In the genomic region with DNA sequence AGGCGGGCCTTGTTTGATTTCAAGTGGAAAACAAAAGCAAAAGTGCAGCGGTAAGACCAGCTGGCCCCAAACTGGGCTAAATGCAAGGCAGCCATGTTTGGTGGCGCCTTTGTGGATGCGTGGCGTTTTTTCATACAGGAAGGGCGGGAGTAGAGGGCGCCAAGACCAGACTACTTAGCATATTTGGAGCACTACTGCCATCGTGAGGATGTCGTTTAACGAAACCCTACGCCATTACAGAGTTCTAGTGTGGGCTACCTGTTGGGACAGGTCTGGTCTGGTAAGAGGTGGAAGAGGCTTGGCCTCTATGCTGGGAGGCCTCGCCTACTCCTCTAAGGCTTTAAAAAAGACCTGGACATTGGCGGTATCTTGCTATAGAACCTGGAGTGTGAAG, we compare ENCODE assay signal across 10 cellular contexts.
DNase-seq lines count a peak whose midpoint lies in the region; ATAC-seq and TF ChIP-seq lines count a peak whose summit lies in the region.
"Had no signal": no experiment of that assay in that cellular context is flagged by ENCODE, and none has a peak within 500 bp of the region (broad histone marks: within the 10 kb centered on the region; RNA-seq: fewer than 3 reads in every experiment).

No MANE protein-coding gene starts in this region.

- no peaks in the 10 kb centered on the region for H3K4me1 ChIP-seq in CD8-positive, alpha-beta memory T cell (ENCODE audit: insufficient read depth, low read length)
- peaks cover 51% of the 10 kb centered on the region for H3K4me1 ChIP-seq in OCI-LY3 (ENCODE audit: low read length)
- H3K4me1 ChIP-seq in testis, result no peaks in the 10 kb centered on the region

- TF ChIP-seq CTCF in OCI-LY3 (IDR thresholded peaks at IDR 0.05; ENCODE audit: low read depth, low read length) (peak; percentile 66), fibroblast of mammary gland (conservative IDR thresholded peaks at IDR 0.05; ENCODE audit: control insufficient read depth, insufficient read depth, low read depth, low read length) (peak; percentile 41), testis (IDR thresholded peaks at IDR 0.05) (no peak)

- CTCF ChIA-PET in CD8-positive, alpha-beta memory T cell (lab: Charles Lee), result no interaction called here
- CTCF ChIA-PET in activated CD4-positive, alpha-beta T cell treated with anti-CD3 and anti-CD28 coated beads for 36 hours (lab: Charles Lee), result no interaction called here

- peak overlapping the region in 6 of 8 donors; percentile 91 to 98 (median 94) for H3K27ac Mint-ChIP-seq in CD8-positive, alpha-beta memory T cell
- H3K27ac Mint-ChIP-seq in activated CD4-positive, alpha-beta T cell treated with anti-CD3 and anti-CD28 coated beads for 36 hours, result no peak overlapping the region
- H3K27ac Mint-ChIP-seq: dendritic cell treated with granulocyte-macrophage colony-stimulating factor and Interleukin-4, amounts not matched to agents 40 ng/mL and 50 ng/mL, for 4 days had no signal

- peak overlapping the region; percentile 96 for H3K9ac ChIP-seq in OCI-LY3 (ENCODE audit: low read length)

- H4K20me1 ChIP-seq in OCI-LY3 (ENCODE audit: insufficient read depth, low read length), result no peaks in the 10 kb centered on the region

- no peaks in the 10 kb centered on the region for H3K9me3 Mint-ChIP-seq in CD8-positive, alpha-beta memory T cell
- H3K9me3 Mint-ChIP-seq in activated CD4-positive, alpha-beta T cell treated with anti-CD3 and anti-CD28 coated beads for 36 hours (ENCODE audit: low read depth), result no peaks in the 10 kb centered on the region
- H3K9me3 Mint-ChIP-seq: dendritic cell treated with granulocyte-macrophage colony-stimulating factor and Interleukin-4, amounts not matched to agents 40 ng/mL and 50 ng/mL, for 4 days had no signal

- peak overlapping the region; percentile 98 for H3K4me2 ChIP-seq in OCI-LY3 (ENCODE audit: low read length)

- H3K36me3 ChIP-seq in CD8-positive, alpha-beta memory T cell (ENCODE audit: insufficient read depth, low read length), result no peaks in the 10 kb centered on the region
- H3K36me3 ChIP-seq in OCI-LY3 (replicated peaks; ENCODE audit: low read depth, low read length), result no peaks in the 10 kb centered on the region
- H3K36me3 ChIP-seq in testis (ENCODE audit: low read depth, missing control alignments), result no peaks in the 10 kb centered on the region

- no peak for TF ChIP-seq POLR2A in testis (IDR thresholded peaks at IDR 0.05)

- no peak overlapping the region for H3K27ac ChIP-seq in CD8-positive, alpha-beta memory T cell (ENCODE audit: low read depth, low read length)
- H3K27ac ChIP-seq in OCI-LY3 (ENCODE audit: low read length) (peak overlapping the region; percentile 86), testis (no peak overlapping the region)

- no peaks in the 10 kb centered on the region for H3K9me3 ChIP-seq in CD8-positive, alpha-beta memory T cell (ENCODE audit: low read length)
- H3K9me3 ChIP-seq in OCI-LY3 (ENCODE audit: insufficient read depth, low read length) (no peaks in the 10 kb centered on the region), testis (no peaks in the 10 kb centered on the region)

- POLR2A ChIA-PET in CD8-positive, alpha-beta memory T cell (lab: Charles Lee), result no interaction called here
- POLR2A ChIA-PET in activated CD4-positive, alpha-beta T cell treated with anti-CD3 and anti-CD28 coated beads for 36 hours (lab: Charles Lee), result no interaction called here

- H3K27me3 ChIP-seq in CD8-positive, alpha-beta memory T cell (ENCODE audit: insufficient read depth, low read length, poor library complexity, severe bottlenecking), result no peaks in the 10 kb centered on the region
- H3K27me3 ChIP-seq in OCI-LY3 (ENCODE audit: low read depth, low read length), result peaks cover 15% of the 10 kb centered on the region
- H3K27me3 ChIP-seq in testis, result no peaks in the 10 kb centered on the region

- peak overlapping the region; percentile 90 for H2AFZ ChIP-seq in OCI-LY3 (ENCODE audit: low read depth, low read length)

- 63 to 88% methylated on average over 3 to 11 of the region's 13 CpGs for WGBS in testis, 2 donors

- H3K4me1 Mint-ChIP-seq in CD8-positive, alpha-beta memory T cell, result peaks cover 0 to 20% (median 10%) of the 10 kb centered on the region in 3 donors
- no peaks in the 10 kb centered on the region for H3K4me1 Mint-ChIP-seq in activated CD4-positive, alpha-beta T cell treated with anti-CD3 and anti-CD28 coated beads for 36 hours

- H3K27me3 Mint-ChIP-seq in CD8-positive, alpha-beta memory T cell, result no peaks in the 10 kb centered on the region
- no peaks in the 10 kb centered on the region for H3K27me3 Mint-ChIP-seq in activated CD4-positive, alpha-beta T cell treated with anti-CD3 and anti-CD28 coated beads for 36 hours
- H3K27me3 Mint-ChIP-seq: dendritic cell treated with granulocyte-macrophage colony-stimulating factor and Interleukin-4, amounts not matched to agents 40 ng/mL and 50 ng/mL, for 4 days had no signal

- H3K36me3 Mint-ChIP-seq in CD8-positive, alpha-beta memory T cell, result no peaks in the 10 kb centered on the region
- H3K36me3 Mint-ChIP-seq in activated CD4-positive, alpha-beta T cell treated with anti-CD3 and anti-CD28 coated beads for 36 hours (ENCODE audit: low read depth), result peaks cover 17% of the 10 kb centered on the region

- DNase-seq in CD8-positive, alpha-beta memory T cell, result peak in 2 of 5 donors; percentile 88 to 91
- peak; percentile 93 for DNase-seq in fibroblast of mammary gland (ENCODE audit: low read depth)
- DNase-seq in testis, result peak; percentile 33
- DNase-seq in stimulated activated CD4-positive, alpha-beta T cell treated with anti-CD3 and anti-CD28 coated beads, Interleukin-2, amount 100 ng/mL, for 24 hours, result no peak
- no peak for DNase-seq in GM19240 (ENCODE audit: insufficient read length, low spot score)
- no peak for DNase-seq in activated CD4-positive, alpha-beta T cell treated with anti-CD3 and anti-CD28 coated beads for 36 hours

- ATAC-seq in GM21786 (IDR thresholded peaks at IDR 0.05; ENCODE audit: unreplicated experiment), result peak; percentile 63
- no peak for ATAC-seq in activated CD4-positive, alpha-beta T cell treated with anti-CD3 and anti-CD28 coated beads for 36 hours
- ATAC-seq: HCT116 had no signal

- peak overlapping the region in 5 of 7 donors; percentile 94 to 99 (median 97) for H3K4me3 Mint-ChIP-seq in CD8-positive, alpha-beta memory T cell
- H3K4me3 Mint-ChIP-seq in activated CD4-positive, alpha-beta T cell treated with anti-CD3 and anti-CD28 coated beads for 36 hours, result no peak overlapping the region
- H3K4me3 Mint-ChIP-seq: dendritic cell treated with granulocyte-macrophage colony-stimulating factor and Interleukin-4, amounts not matched to agents 40 ng/mL and 50 ng/mL, for 4 days had no signal

- no peak overlapping the region for H3K4me3 ChIP-seq in CD8-positive, alpha-beta memory T cell (ENCODE audit: low read length)
- H3K4me3 ChIP-seq in OCI-LY3 (ENCODE audit: low read length) (peak overlapping the region; percentile 87), fibroblast of mammary gland (ENCODE audit: control insufficient read depth, low read depth, low read length) (peak overlapping the region; percentile 42), testis (no peak overlapping the region)

- H3K79me2 ChIP-seq in OCI-LY3 (ENCODE audit: low read length), result no peaks in the 10 kb centered on the region

- intact Hi-C loops in testis (cut with DNase I; ENCODE audit: low total_unique reads), result no loop called here
- intact Hi-C loops in activated CD4-positive, alpha-beta T cell treated with anti-CD3 and anti-CD28 coated beads for 36 hours (cut with DNase I, micrococcal nuclease), result no loop called here

Comparison
In these comparisons a context has a peak if more than half of its experiments do, and no peak if none do; other contexts are left out.
1. DNase-seq: peak in fibroblast of mammary gland (single experiment) and testis (single experiment); none in stimulated activated CD4-positive, alpha-beta T cell treated with anti-CD3 and anti-CD28 coated beads, Interleukin-2, amount 100 ng/mL, for 24 hours (0 of 2), GM19240 (single experiment) and activated CD4-positive, alpha-beta T cell treated with anti-CD3 and anti-CD28 coated beads for 36 hours (single experiment).
2. H3K4me3 ChIP-seq: peak in OCI-LY3 (single experiment) and fibroblast of mammary gland (single experiment); none in CD8-positive, alpha-beta memory T cell (single experiment) and testis (0 of 2).
3. CTCF ChIP-seq: peak in OCI-LY3 (single experiment) and fibroblast of mammary gland (single experiment); none in testis (0 of 3).